1 cellular context compared by ENCODE assay signal in the genomic region with DNA sequence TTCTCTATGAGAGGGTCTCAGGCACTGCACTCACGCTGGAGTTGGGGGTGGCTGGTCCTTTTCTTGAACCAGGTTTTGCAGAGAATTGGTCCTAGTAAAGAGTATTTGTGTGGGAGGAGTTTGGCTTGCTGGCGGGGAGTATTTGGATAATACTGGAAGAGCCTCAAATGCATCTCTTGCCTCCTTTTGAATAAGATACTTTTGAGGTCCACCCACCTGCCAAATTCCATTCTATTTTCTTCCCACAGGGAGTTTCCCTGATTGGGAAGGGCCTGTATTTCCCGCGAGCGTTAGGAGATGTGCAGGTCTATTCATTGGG.
TF ChIP-seq lines count a peak whose summit lies in the region.

No MANE protein-coding gene starts in this region.

TF ChIP-seq in GM12878, 131 proteins besides CTCF, POLR2A, EP300 and RAD21 (continued from another document):
- TF ChIP-seq, protein P1, sequence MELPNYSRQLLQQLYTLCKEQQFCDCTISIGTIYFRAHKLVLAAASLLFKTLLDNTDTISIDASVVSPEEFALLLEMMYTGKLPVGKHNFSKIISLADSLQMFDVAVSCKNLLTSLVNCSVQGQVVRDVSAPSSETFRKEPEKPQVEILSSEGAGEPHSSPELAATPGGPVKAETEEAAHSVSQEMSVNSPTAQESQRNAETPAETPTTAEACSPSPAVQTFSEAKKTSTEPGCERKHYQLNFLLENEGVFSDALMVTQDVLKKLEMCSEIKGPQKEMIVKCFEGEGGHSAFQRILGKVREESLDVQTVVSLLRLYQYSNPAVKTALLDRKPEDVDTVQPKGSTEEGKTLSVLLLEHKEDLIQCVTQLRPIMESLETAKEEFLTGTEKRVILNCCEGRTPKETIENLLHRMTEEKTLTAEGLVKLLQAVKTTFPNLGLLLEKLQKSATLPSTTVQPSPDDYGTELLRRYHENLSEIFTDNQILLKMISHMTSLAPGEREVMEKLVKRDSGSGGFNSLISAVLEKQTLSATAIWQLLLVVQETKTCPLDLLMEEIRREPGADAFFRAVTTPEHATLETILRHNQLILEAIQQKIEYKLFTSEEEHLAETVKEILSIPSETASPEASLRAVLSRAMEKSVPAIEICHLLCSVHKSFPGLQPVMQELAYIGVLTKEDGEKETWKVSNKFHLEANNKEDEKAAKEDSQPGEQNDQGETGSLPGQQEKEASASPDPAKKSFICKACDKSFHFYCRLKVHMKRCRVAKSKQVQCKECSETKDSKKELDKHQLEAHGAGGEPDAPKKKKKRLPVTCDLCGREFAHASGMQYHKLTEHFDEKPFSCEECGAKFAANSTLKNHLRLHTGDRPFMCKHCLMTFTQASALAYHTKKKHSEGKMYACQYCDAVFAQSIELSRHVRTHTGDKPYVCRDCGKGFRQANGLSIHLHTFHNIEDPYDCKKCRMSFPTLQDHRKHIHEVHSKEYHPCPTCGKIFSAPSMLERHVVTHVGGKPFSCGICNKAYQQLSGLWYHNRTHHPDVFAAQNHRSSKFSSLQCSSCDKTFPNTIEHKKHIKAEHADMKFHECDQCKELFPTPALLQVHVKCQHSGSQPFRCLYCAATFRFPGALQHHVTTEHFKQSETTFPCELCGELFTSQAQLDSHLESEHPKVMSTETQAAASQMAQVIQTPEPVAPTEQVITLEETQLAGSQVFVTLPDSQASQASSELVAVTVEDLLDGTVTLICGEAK (IDR thresholded peaks at IDR 0.05; ENCODE audit: borderline replicate concordance): no peak
- TF ChIP-seq, protein P2, sequence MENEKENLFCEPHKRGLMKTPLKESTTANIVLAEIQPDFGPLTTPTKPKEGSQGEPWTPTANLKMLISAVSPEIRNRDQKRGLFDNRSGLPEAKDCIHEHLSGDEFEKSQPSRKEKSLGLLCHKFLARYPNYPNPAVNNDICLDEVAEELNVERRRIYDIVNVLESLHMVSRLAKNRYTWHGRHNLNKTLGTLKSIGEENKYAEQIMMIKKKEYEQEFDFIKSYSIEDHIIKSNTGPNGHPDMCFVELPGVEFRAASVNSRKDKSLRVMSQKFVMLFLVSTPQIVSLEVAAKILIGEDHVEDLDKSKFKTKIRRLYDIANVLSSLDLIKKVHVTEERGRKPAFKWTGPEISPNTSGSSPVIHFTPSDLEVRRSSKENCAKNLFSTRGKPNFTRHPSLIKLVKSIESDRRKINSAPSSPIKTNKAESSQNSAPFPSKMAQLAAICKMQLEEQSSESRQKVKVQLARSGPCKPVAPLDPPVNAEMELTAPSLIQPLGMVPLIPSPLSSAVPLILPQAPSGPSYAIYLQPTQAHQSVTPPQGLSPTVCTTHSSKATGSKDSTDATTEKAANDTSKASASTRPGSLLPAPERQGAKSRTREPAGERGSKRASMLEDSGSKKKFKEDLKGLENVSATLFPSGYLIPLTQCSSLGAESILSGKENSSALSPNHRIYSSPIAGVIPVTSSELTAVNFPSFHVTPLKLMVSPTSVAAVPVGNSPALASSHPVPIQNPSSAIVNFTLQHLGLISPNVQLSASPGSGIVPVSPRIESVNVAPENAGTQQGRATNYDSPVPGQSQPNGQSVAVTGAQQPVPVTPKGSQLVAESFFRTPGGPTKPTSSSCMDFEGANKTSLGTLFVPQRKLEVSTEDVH (IDR thresholded peaks at IDR 0.05; ENCODE audit: low read depth, partially characterized antibody): no peak
- no peak for TF ChIP-seq SP1 (IDR thresholded peaks at IDR 0.05; ENCODE audit: low read depth, low read length)
- TF ChIP-seq, protein P3, sequence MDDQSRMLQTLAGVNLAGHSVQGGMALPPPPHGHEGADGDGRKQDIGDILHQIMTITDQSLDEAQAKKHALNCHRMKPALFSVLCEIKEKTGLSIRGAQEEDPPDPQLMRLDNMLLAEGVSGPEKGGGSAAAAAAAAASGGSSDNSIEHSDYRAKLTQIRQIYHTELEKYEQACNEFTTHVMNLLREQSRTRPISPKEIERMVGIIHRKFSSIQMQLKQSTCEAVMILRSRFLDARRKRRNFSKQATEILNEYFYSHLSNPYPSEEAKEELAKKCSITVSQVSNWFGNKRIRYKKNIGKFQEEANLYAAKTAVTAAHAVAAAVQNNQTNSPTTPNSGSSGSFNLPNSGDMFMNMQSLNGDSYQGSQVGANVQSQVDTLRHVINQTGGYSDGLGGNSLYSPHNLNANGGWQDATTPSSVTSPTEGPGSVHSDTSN (IDR thresholded peaks at IDR 0.05; ENCODE audit: insufficient replicate concordance, low read depth, low read length): no peak
- no peak for TF ChIP-seq SMARCA5 (IDR thresholded peaks at IDR 0.05)
- no peak for TF ChIP-seq MTA2 (IDR thresholded peaks at IDR 0.05; ENCODE audit: low read depth)
- TF ChIP-seq, protein P4, sequence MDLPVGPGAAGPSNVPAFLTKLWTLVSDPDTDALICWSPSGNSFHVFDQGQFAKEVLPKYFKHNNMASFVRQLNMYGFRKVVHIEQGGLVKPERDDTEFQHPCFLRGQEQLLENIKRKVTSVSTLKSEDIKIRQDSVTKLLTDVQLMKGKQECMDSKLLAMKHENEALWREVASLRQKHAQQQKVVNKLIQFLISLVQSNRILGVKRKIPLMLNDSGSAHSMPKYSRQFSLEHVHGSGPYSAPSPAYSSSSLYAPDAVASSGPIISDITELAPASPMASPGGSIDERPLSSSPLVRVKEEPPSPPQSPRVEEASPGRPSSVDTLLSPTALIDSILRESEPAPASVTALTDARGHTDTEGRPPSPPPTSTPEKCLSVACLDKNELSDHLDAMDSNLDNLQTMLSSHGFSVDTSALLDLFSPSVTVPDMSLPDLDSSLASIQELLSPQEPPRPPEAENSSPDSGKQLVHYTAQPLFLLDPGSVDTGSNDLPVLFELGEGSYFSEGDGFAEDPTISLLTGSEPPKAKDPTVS (IDR thresholded peaks at IDR 0.05; ENCODE audit: low read depth, low read length): no peak
- TF ChIP-seq, protein P5, sequence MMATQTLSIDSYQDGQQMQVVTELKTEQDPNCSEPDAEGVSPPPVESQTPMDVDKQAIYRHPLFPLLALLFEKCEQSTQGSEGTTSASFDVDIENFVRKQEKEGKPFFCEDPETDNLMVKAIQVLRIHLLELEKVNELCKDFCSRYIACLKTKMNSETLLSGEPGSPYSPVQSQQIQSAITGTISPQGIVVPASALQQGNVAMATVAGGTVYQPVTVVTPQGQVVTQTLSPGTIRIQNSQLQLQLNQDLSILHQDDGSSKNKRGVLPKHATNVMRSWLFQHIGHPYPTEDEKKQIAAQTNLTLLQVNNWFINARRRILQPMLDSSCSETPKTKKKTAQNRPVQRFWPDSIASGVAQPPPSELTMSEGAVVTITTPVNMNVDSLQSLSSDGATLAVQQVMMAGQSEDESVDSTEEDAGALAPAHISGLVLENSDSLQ (IDR thresholded peaks at IDR 0.05): no peak
- TF ChIP-seq POLR2AphosphoS5 (IDR thresholded peaks at IDR 0.05; ENCODE audit: low read length): no peak
- TF ChIP-seq, protein P6, sequence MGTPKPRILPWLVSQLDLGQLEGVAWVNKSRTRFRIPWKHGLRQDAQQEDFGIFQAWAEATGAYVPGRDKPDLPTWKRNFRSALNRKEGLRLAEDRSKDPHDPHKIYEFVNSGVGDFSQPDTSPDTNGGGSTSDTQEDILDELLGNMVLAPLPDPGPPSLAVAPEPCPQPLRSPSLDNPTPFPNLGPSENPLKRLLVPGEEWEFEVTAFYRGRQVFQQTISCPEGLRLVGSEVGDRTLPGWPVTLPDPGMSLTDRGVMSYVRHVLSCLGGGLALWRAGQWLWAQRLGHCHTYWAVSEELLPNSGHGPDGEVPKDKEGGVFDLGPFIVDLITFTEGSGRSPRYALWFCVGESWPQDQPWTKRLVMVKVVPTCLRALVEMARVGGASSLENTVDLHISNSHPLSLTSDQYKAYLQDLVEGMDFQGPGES (IDR thresholded peaks at IDR 0.05): no peak
